Comparison of ENCODE assay signal across 18 cellular contexts in genomic region chr1:234696148-234696576, GRCh38.
DNase-seq lines count a peak whose midpoint lies in the region; ATAC-seq and TF ChIP-seq lines count a peak whose summit lies in the region.
"Had no signal": no experiment of that assay in that cellular context is flagged by ENCODE, and none has a peak within 500 bp of the region (broad histone marks: within the 10 kb centered on the region; RNA-seq: fewer than 3 reads in every experiment).

No MANE protein-coding gene starts in this region.

- peak overlapping the region; percentile 77 for H3K27ac Mint-ChIP-seq in stimulated activated memory B cell treated with anti-CD40 and anti-IgM and Interleukin-4, amounts not matched to agents 10 μg/mL and 1 μg/mL and 100 μg/mL, for 72 hours
- H3K27ac Mint-ChIP-seq: activated CD8-positive, alpha-beta memory T cell treated with anti-CD3 and anti-CD28 coated beads, Interleukin-2, amount 10 ng/mL, durations not matched to agents 7 days and 5 days; GM23338; stimulated activated effector memory CD8-positive, alpha-beta T cell treated with anti-CD3 and anti-CD28 coated beads, Interleukin-12 subunit alpha, Interleukin-12 subunit beta, amount 100 ng/mL, for 72 hours had no signal

- TF ChIP-seq POLR2A in testis (IDR thresholded peaks at IDR 0.05) = no peak

- peaks cover 3% of the 10 kb centered on the region for H3K4me1 ChIP-seq in testis
- H3K4me1 ChIP-seq: Peyer's patch had no signal

- no peaks in the 10 kb centered on the region for H3K9me3 Mint-ChIP-seq in stimulated activated memory B cell treated with anti-CD40 and anti-IgM and Interleukin-4, amounts not matched to agents 10 μg/mL and 1 μg/mL and 100 μg/mL, for 72 hours
- H3K9me3 Mint-ChIP-seq: GM23338; stimulated activated effector memory CD8-positive, alpha-beta T cell treated with anti-CD3 and anti-CD28 coated beads, Interleukin-12 subunit alpha, Interleukin-12 subunit beta, amount 100 ng/mL, for 72 hours had no signal

- H3K27me3 ChIP-seq in testis = no peaks in the 10 kb centered on the region
- H3K27me3 ChIP-seq: BLaER1, Peyer's patch, upper lobe of left lung had no signal

- H3K4me3 Mint-ChIP-seq in stimulated activated memory B cell treated with anti-CD40 and anti-IgM and Interleukin-4, amounts not matched to agents 10 μg/mL and 1 μg/mL and 100 μg/mL, for 72 hours = no peak overlapping the region
- H3K4me3 Mint-ChIP-seq: activated CD8-positive, alpha-beta memory T cell treated with anti-CD3 and anti-CD28 coated beads, Interleukin-2, amount 10 ng/mL, durations not matched to agents 7 days and 5 days; GM23338; stimulated activated effector memory CD8-positive, alpha-beta T cell treated with anti-CD3 and anti-CD28 coated beads, Interleukin-12 subunit alpha, Interleukin-12 subunit beta, amount 100 ng/mL, for 72 hours had no signal

- H3K9me3 ChIP-seq in testis = no peaks in the 10 kb centered on the region
- H3K9me3 ChIP-seq: BLaER1, Peyer's patch, upper lobe of left lung had no signal

- H3K4me1 Mint-ChIP-seq in stimulated activated memory B cell treated with anti-CD40 and anti-IgM and Interleukin-4, amounts not matched to agents 10 μg/mL and 1 μg/mL and 100 μg/mL, for 72 hours = peaks cover 35% of the 10 kb centered on the region
- H3K4me1 Mint-ChIP-seq: activated CD8-positive, alpha-beta memory T cell treated with anti-CD3 and anti-CD28 coated beads, Interleukin-2, amount 10 ng/mL, durations not matched to agents 7 days and 5 days; GM23338 had no signal

- H3K36me3 Mint-ChIP-seq in stimulated activated memory B cell treated with anti-CD40 and anti-IgM and Interleukin-4, amounts not matched to agents 10 μg/mL and 1 μg/mL and 100 μg/mL, for 72 hours = no peaks in the 10 kb centered on the region
- H3K36me3 Mint-ChIP-seq: activated CD8-positive, alpha-beta memory T cell treated with anti-CD3 and anti-CD28 coated beads, Interleukin-2, amount 10 ng/mL, durations not matched to agents 7 days and 5 days; stimulated activated effector memory CD8-positive, alpha-beta T cell treated with anti-CD3 and anti-CD28 coated beads, Interleukin-12 subunit alpha, Interleukin-12 subunit beta, amount 100 ng/mL, for 72 hours had no signal

- no peak overlapping the region for H3K4me3 ChIP-seq in testis
- H3K4me3 ChIP-seq: BLaER1, GM23338, Peyer's patch, upper lobe of left lung had no signal

- no peaks in the 10 kb centered on the region for H3K27me3 Mint-ChIP-seq in stimulated activated memory B cell treated with anti-CD40 and anti-IgM and Interleukin-4, amounts not matched to agents 10 μg/mL and 1 μg/mL and 100 μg/mL, for 72 hours

- DNase-seq in testis = no peak
- DNase-seq in mucosa of gallbladder (ENCODE audit: low spot score) = no peak
- DNase-seq: activated CD8-positive, alpha-beta memory T cell treated with anti-CD3 and anti-CD28 coated beads, Interleukin-2, amount 10 ng/mL, durations not matched to agents 7 days and 5 days; DND-41; midbrain; NCI-H1105; NCI-H510A; Peyer's patch; SW 1271; upper lobe of left lung had no signal

- no peak overlapping the region for H3K27ac ChIP-seq in testis
- H3K27ac ChIP-seq: BLaER1, Peyer's patch, upper lobe of left lung had no signal

- H3K36me3 ChIP-seq in testis (ENCODE audit: low read depth, missing control alignments) = no peaks in the 10 kb centered on the region
- H3K36me3 ChIP-seq: BLaER1, Peyer's patch, upper lobe of left lung had no signal

- intact Hi-C loops in testis (cut with DNase I; ENCODE audit: low total_unique reads) = no loop called here

- TF ChIP-seq CTCF in testis (IDR thresholded peaks at IDR 0.05) = no peak

- 68 to 81% methylated on average over 11 of the region's 11 CpGs for WGBS in testis, 2 donors

- ATAC-seq in GM18907 (IDR thresholded peaks at IDR 0.05; ENCODE audit: unreplicated experiment) (peak; percentile 50), GM21576 (IDR thresholded peaks at IDR 0.05; ENCODE audit: unreplicated experiment) (peak; percentile 62), HG03097 (IDR thresholded peaks at IDR 0.05; ENCODE audit: low FRiP score, unreplicated experiment) (peak; percentile 60), esophagus mucosa (no peak)
- peak; percentile 80 for ATAC-seq in stimulated activated memory B cell treated with anti-CD40 and anti-IgM and Interleukin-4, amounts not matched to agents 10 μg/mL and 1 μg/mL and 100 μg/mL, for 72 hours
- ATAC-seq: activated CD8-positive, alpha-beta memory T cell treated with anti-CD3 and anti-CD28 coated beads, Interleukin-2, amount 10 ng/mL, durations not matched to agents 7 days and 5 days; GM23338; stimulated activated effector memory CD8-positive, alpha-beta T cell treated with anti-CD3 and anti-CD28 coated beads, Interleukin-12 subunit alpha, Interleukin-12 subunit beta, amount 100 ng/mL, for 72 hours had no signal
